In the genomic region with DNA sequence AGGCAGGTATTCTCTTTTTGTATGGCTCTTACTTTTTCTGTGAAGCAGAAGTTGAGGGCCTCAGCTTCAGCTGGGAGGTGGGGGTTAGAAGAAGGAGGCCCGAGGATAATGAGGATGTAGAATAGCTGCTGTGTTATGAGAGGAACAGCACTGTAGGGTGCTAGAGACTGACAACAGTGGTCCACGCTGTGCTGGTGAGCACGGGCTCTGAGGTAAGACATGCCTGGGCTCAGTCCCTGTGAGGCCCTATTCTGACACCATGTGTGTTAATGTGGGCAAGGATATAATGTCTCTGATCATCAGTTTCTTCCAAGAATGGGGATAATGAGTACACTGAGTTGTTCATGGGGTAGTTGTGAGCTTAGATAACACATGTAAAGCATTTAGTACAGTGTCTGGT, we compare ENCODE assay signal across 41 cellular contexts. TPM values are rescaled to one million over a fixed set of nuclear protein-coding genes. Genes with fewer than 3 reads are reported as not detected.
"Had no signal": no experiment of that assay in that cellular context is flagged by ENCODE, and none has a peak within 500 bp of the region (broad histone marks: within the 10 kb centered on the region; RNA-seq: fewer than 3 reads in every experiment).

No MANE protein-coding gene starts in this region.

- H3K9me3 Mint-ChIP-seq: activated naive CD4-positive, alpha-beta T cell treated with anti-CD3 and anti-CD28 coated beads, Interleukin-2, amount 10 ng/mL, durations not matched to agents 7 days and 5 days; activated naive CD4-positive, alpha-beta T cell treated with anti-CD3 and anti-CD28 coated beads, Interleukin-2, amount 50 U/mL, for 24 hours; activated naive CD4-positive, alpha-beta T cell treated with anti-CD3 and anti-CD28 coated beads, Interleukin-2, amount 50 U/mL, for 72 hours; activated naive CD8-positive, alpha-beta T cell treated with anti-CD3 and anti-CD28 coated beads, Interleukin-2, amount 10 ng/mL, durations not matched to agents 7 days and 5 days; activated T-cell treated with anti-CD3 and anti-CD28 coated beads, Interleukin-2, amount 50 U/mL, for 24 hours; activated T-cell treated with anti-CD3 and anti-CD28 coated beads, Interleukin-2, amount 50 U/mL, for 72 hours; activated T-helper 1 cell treated with anti-CD3 and anti-CD28 coated beads, Interleukin-12 subunit alpha, Interleukin-12 subunit beta, Interleukin-2, Interleukin-4 antibody, amounts not matched to agents 30 ng/mL and 10 ng/mL and 1 ng/mL, durations not matched to agents 14 hours and 24 hours and 36 hours; activated T-helper 17 cell treated with anti-CD3 and anti-CD28 coated beads, Interleukin-2, amount 50 U/mL, for 72 hours; activated T-helper 2 cell treated with anti-CD3 and anti-CD28 coated beads, Interferon-gamma antibody, Interleukin-2, Interleukin-4, amounts not matched to agents 10 μg/mL and 5 μg/mL and 100 μg/mL, durations not matched to agents 14 hours and 24 hours and 36 hours; central memory CD8-positive, alpha-beta T cell had no signal

- H3K27me3 ChIP-seq: adrenal gland, ascending aorta, body of pancreas, brain microvascular endothelial cell, breast epithelium, cardiac muscle cell had no signal

- H3K36me3 ChIP-seq: adrenal gland, ascending aorta, brain microvascular endothelial cell, breast epithelium, cardiac muscle cell had no signal

- H3K36me3 Mint-ChIP-seq: activated naive CD4-positive, alpha-beta T cell treated with anti-CD3 and anti-CD28 coated beads, Interleukin-2, amount 10 ng/mL, durations not matched to agents 7 days and 5 days; activated naive CD4-positive, alpha-beta T cell treated with anti-CD3 and anti-CD28 coated beads, Interleukin-2, amount 50 U/mL, for 24 hours; activated naive CD4-positive, alpha-beta T cell treated with anti-CD3 and anti-CD28 coated beads, Interleukin-2, amount 50 U/mL, for 72 hours; activated naive CD8-positive, alpha-beta T cell; activated naive CD8-positive, alpha-beta T cell treated with anti-CD3 and anti-CD28 coated beads for 36 hours; activated naive CD8-positive, alpha-beta T cell treated with anti-CD3 and anti-CD28 coated beads, Interleukin-2, amount 10 ng/mL, durations not matched to agents 7 days and 5 days had no signal

- H3K27ac Mint-ChIP-seq: activated naive CD4-positive, alpha-beta T cell treated with anti-CD3 and anti-CD28 coated beads for 36 hours; activated naive CD4-positive, alpha-beta T cell treated with anti-CD3 and anti-CD28 coated beads, Interleukin-2, amount 10 ng/mL, durations not matched to agents 7 days and 5 days; activated naive CD4-positive, alpha-beta T cell treated with anti-CD3 and anti-CD28 coated beads, Interleukin-2, amount 50 U/mL, for 24 hours; activated naive CD4-positive, alpha-beta T cell treated with anti-CD3 and anti-CD28 coated beads, Interleukin-2, amount 50 U/mL, for 72 hours; activated naive CD8-positive, alpha-beta T cell; activated naive CD8-positive, alpha-beta T cell treated with anti-CD3 and anti-CD28 coated beads for 36 hours; activated naive CD8-positive, alpha-beta T cell treated with anti-CD3 and anti-CD28 coated beads, Interleukin-2, amount 10 ng/mL, durations not matched to agents 7 days and 5 days; activated naive CD8-positive, alpha-beta T cell treated with anti-CD3 and anti-CD28 coated beads, Interleukin-2, amount 50 U/mL, for 24 hours; activated T-cell treated with anti-CD3 and anti-CD28 coated beads, Interleukin-2, amount 50 U/mL, for 24 hours; activated T-cell treated with anti-CD3 and anti-CD28 coated beads, Interleukin-2, amount 50 U/mL, for 72 hours; activated T-helper 1 cell treated with anti-CD3 and anti-CD28 coated beads, Interleukin-12 subunit alpha, Interleukin-12 subunit beta, Interleukin-2, Interleukin-4 antibody, amounts not matched to agents 30 ng/mL and 10 ng/mL and 1 ng/mL, durations not matched to agents 14 hours and 24 hours and 36 hours; activated T-helper 17 cell treated with anti-CD3 and anti-CD28 coated beads, Interleukin-2, amount 50 U/mL, for 72 hours; activated T-helper 2 cell treated with anti-CD3 and anti-CD28 coated beads, Interferon-gamma antibody, Interleukin-2, Interleukin-4, amounts not matched to agents 10 μg/mL and 5 μg/mL and 100 μg/mL, durations not matched to agents 14 hours and 24 hours and 36 hours; brain had no signal

- H3K4me3 Mint-ChIP-seq: activated naive CD4-positive, alpha-beta T cell treated with anti-CD3 and anti-CD28 coated beads for 36 hours; activated naive CD4-positive, alpha-beta T cell treated with anti-CD3 and anti-CD28 coated beads, Interleukin-2, amount 10 ng/mL, durations not matched to agents 7 days and 5 days; activated naive CD4-positive, alpha-beta T cell treated with anti-CD3 and anti-CD28 coated beads, Interleukin-2, amount 50 U/mL, for 24 hours; activated naive CD8-positive, alpha-beta T cell; activated naive CD8-positive, alpha-beta T cell treated with anti-CD3 and anti-CD28 coated beads for 36 hours; activated naive CD8-positive, alpha-beta T cell treated with anti-CD3 and anti-CD28 coated beads, Interleukin-2, amount 10 ng/mL, durations not matched to agents 7 days and 5 days; activated naive CD8-positive, alpha-beta T cell treated with anti-CD3 and anti-CD28 coated beads, Interleukin-2, amount 50 U/mL, for 24 hours; activated T-cell treated with anti-CD3 and anti-CD28 coated beads, Interleukin-2, amount 50 U/mL, for 24 hours; activated T-cell treated with anti-CD3 and anti-CD28 coated beads, Interleukin-2, amount 50 U/mL, for 4 hours; activated T-cell treated with anti-CD3 and anti-CD28 coated beads, Interleukin-2, amount 50 U/mL, for 72 hours; activated T-helper 1 cell treated with anti-CD3 and anti-CD28 coated beads, Interleukin-12 subunit alpha, Interleukin-12 subunit beta, Interleukin-2, Interleukin-4 antibody, amounts not matched to agents 30 ng/mL and 10 ng/mL and 1 ng/mL, durations not matched to agents 14 hours and 24 hours and 36 hours; activated T-helper 17 cell treated with anti-CD3 and anti-CD28 coated beads, Interleukin-2, amount 50 U/mL, for 72 hours; brain; central memory CD8-positive, alpha-beta T cell had no signal

- H3K4me1 Mint-ChIP-seq: activated naive CD4-positive, alpha-beta T cell treated with anti-CD3 and anti-CD28 coated beads, Interleukin-2, amount 10 ng/mL, durations not matched to agents 7 days and 5 days; activated naive CD4-positive, alpha-beta T cell treated with anti-CD3 and anti-CD28 coated beads, Interleukin-2, amount 50 U/mL, for 24 hours; activated naive CD8-positive, alpha-beta T cell treated with anti-CD3 and anti-CD28 coated beads for 36 hours; activated naive CD8-positive, alpha-beta T cell treated with anti-CD3 and anti-CD28 coated beads, Interleukin-2, amount 10 ng/mL, durations not matched to agents 7 days and 5 days; activated naive CD8-positive, alpha-beta T cell treated with anti-CD3 and anti-CD28 coated beads, Interleukin-2, amount 50 U/mL, for 24 hours; activated T-helper 17 cell treated with anti-CD3 and anti-CD28 coated beads, Interleukin-2, amount 50 U/mL, for 72 hours; brain; central memory CD8-positive, alpha-beta T cell had no signal

- ATAC-seq: activated naive CD4-positive, alpha-beta T cell treated with anti-CD3 and anti-CD28 coated beads, Interleukin-2, amount 50 U/mL, for 72 hours; activated naive CD8-positive, alpha-beta T cell treated with anti-CD3 and anti-CD28 coated beads, Interleukin-2, amount 50 U/mL, for 24 hours; activated T-cell treated with anti-CD3 and anti-CD28 coated beads, Interleukin-2, amount 50 U/mL, for 4 hours; activated T-cell treated with anti-CD3 and anti-CD28 coated beads, Interleukin-2, amount 50 U/mL, for 72 hours; activated T-helper 17 cell treated with anti-CD3 and anti-CD28 coated beads, Interleukin-2, amount 50 U/mL, for 72 hours; body of pancreas had no signal

- H3K4me3 ChIP-seq: adrenal gland, ascending aorta, body of pancreas, breast epithelium, cardiac muscle cell had no signal

- H3K4me1 ChIP-seq: adrenal gland, ascending aorta, body of pancreas, breast epithelium had no signal

- H3K27ac ChIP-seq: adrenal gland, ascending aorta, body of pancreas, brain microvascular endothelial cell, breast epithelium, cardiac muscle cell had no signal

- H3K27me3 Mint-ChIP-seq: activated naive CD4-positive, alpha-beta T cell treated with anti-CD3 and anti-CD28 coated beads, Interleukin-2, amount 10 ng/mL, durations not matched to agents 7 days and 5 days; activated naive CD8-positive, alpha-beta T cell treated with anti-CD3 and anti-CD28 coated beads, Interleukin-2, amount 10 ng/mL, durations not matched to agents 7 days and 5 days; brain had no signal

- FAIRE-seq: astrocyte had no signal

- H3K9me3 ChIP-seq: adrenal gland, ascending aorta, body of pancreas had no signal

- DNase-seq: activated effector memory CD4-positive, alpha-beta T cell treated with anti-CD3 and anti-CD28 coated beads, Interleukin-2, amount 50 U/mL, for 16 hours; activated effector memory CD4-positive, alpha-beta T cell treated with Interleukin-2 at 50 U/mL for 16 hours; activated gamma-delta T cell; activated gamma-delta T cell treated with Interleukin-2 at 50 U/mL for 16 hours; activated naive CD4-positive, alpha-beta T cell; activated naive CD4-positive, alpha-beta T cell treated with anti-CD3 and anti-CD28 coated beads for 36 hours; activated naive CD4-positive, alpha-beta T cell treated with anti-CD3 and anti-CD28 coated beads, Interleukin-2, amount 10 ng/mL, durations not matched to agents 7 days and 5 days; activated naive CD4-positive, alpha-beta T cell treated with anti-CD3 and anti-CD28 coated beads, Interleukin-2, amount 50 U/mL, for 16 hours; activated naive CD4-positive, alpha-beta T cell treated with Interleukin-2 at 50 U/mL for 16 hours; activated naive CD8-positive, alpha-beta T cell treated with anti-CD3 and anti-CD28 coated beads for 36 hours; activated naive CD8-positive, alpha-beta T cell treated with anti-CD3 and anti-CD28 coated beads, Interleukin-2, amount 10 ng/mL, durations not matched to agents 7 days and 5 days; activated naive CD8-positive, alpha-beta T cell treated with anti-CD3 and anti-CD28 coated beads, Interleukin-2, amount 50 U/mL, for 24 hours; activated T-cell treated with anti-CD3 and anti-CD28 coated beads for 4 hours; activated T-cell treated with anti-CD3 and anti-CD28 coated beads, Interleukin-2, amount 50 U/mL, for 1 hour; activated T-cell treated with anti-CD3 and anti-CD28 coated beads, Interleukin-2, amount 50 U/mL, for 24 hours; activated T-cell treated with anti-CD3 and anti-CD28 coated beads, Interleukin-2, amount 50 U/mL, for 4 hours; activated T-cell treated with anti-CD3 and anti-CD28 coated beads, Interleukin-2, amount 50 U/mL, for 48 hours; activated T-cell treated with anti-CD3 and anti-CD28 coated beads, Interleukin-2, amount 50 U/mL, for 72 hours; adrenal gland; amniotic stem cell; amygdala; anterior cingulate cortex; aorta; body of pancreas; brain microvascular endothelial cell; caudate nucleus; central memory CD4-positive, alpha-beta T cell; cerebellar nuclear complex had no signal

RNA-seq across cellular contexts. Expression of a gene that starts 55.3 kb away (rescaled TPM):
- total RNA-seq: activated naive CD4-positive, alpha-beta T cell treated with anti-CD3 and anti-CD28 coated beads for 36 hours; activated naive CD4-positive, alpha-beta T cell treated with anti-CD3 and anti-CD28 coated beads, Interleukin-2, amount 50 U/mL, for 72 hours; activated naive CD8-positive, alpha-beta T cell treated with anti-CD3 and anti-CD28 coated beads, Interleukin-2, amount 10 ng/mL, durations not matched to agents 7 days and 5 days; activated T-cell treated with anti-CD3 and anti-CD28 coated beads, Interleukin-2, amount 50 U/mL, for 72 hours; activated T-helper 1 cell treated with anti-CD3 and anti-CD28 coated beads, Interleukin-12 subunit alpha, Interleukin-12 subunit beta, Interleukin-2, Interleukin-4 antibody, amounts not matched to agents 30 ng/mL and 10 ng/mL and 1 ng/mL, durations not matched to agents 14 hours and 24 hours and 36 hours; activated T-helper 17 cell treated with anti-CD3 and anti-CD28 coated beads, Interleukin-2, amount 50 U/mL, for 72 hours; activated T-helper 2 cell treated with anti-CD3 and anti-CD28 coated beads, Interferon-gamma antibody, Interleukin-2, Interleukin-4, amounts not matched to agents 10 μg/mL and 5 μg/mL and 100 μg/mL, durations not matched to agents 14 hours and 24 hours and 36 hours; bronchial epithelial cell had no signal
